18 cellular contexts compared by ENCODE assay signal in genomic region chr13:68428292-68428691, GRCh38.
"Had no signal": no experiment of that assay in that cellular context is flagged by ENCODE, and none has a peak within 500 bp of the region (broad histone marks: within the 10 kb centered on the region; RNA-seq: fewer than 3 reads in every experiment).

No MANE protein-coding gene starts in this region.

- H3K4me3 ChIP-seq: heart left ventricle, tibial artery, vagina had no signal

- H3K4me1 ChIP-seq: heart left ventricle, parathyroid adenoma, tibial artery, vagina had no signal

- FAIRE-seq: frontal cortex had no signal

- H3K36me3 ChIP-seq: heart left ventricle, tibial artery, vagina had no signal

- H3K27me3 ChIP-seq: heart left ventricle, tibial artery, vagina had no signal

- DNase-seq: activated CD4-positive, alpha-beta memory T cell treated with anti-CD3 and anti-CD28 coated beads for 36 hours; activated effector memory CD4-positive, alpha-beta T cell treated with Interleukin-2 at 50 U/mL for 16 hours; activated naive CD4-positive, alpha-beta T cell treated with anti-CD3 and anti-CD28 coated beads, Interleukin-2, amount 50 U/mL, for 16 hours; activated T-cell treated with anti-CD3 and anti-CD28 coated beads, Interleukin-2, amount 50 U/mL, for 4 hours; dermis blood vessel endothelial cell; effector memory CD8-positive, alpha-beta T cell; heart left ventricle; mammary epithelial cell; naive thymus-derived CD4-positive, alpha-beta T cell; stimulated activated CD4-positive, alpha-beta T cell treated with anti-CD3 and anti-CD28 coated beads, Interleukin-2, amount 100 ng/mL, for 48 hours; stimulated activated naive B cell treated with anti-CD40 and anti-IgM and Interleukin-4, amounts not matched to agents 10 μg/mL and 1 μg/mL and 100 μg/mL, for 72 hours; T-helper 1 cell; T1000; tibial artery had no signal

- H3K9me3 ChIP-seq: tibial artery, vagina had no signal

- H3K4me1 Mint-ChIP-seq: naive thymus-derived CD4-positive, alpha-beta T cell; stimulated activated naive B cell treated with anti-CD40 and anti-IgM and Interleukin-4, amounts not matched to agents 10 μg/mL and 1 μg/mL and 100 μg/mL, for 72 hours had no signal

- H2AFZ ChIP-seq: parathyroid adenoma had no signal

- H3K79me2 ChIP-seq: parathyroid adenoma had no signal

- H3K4me3 Mint-ChIP-seq: activated CD4-positive, alpha-beta memory T cell treated with anti-CD3 and anti-CD28 coated beads for 36 hours; activated T-cell treated with anti-CD3 and anti-CD28 coated beads, Interleukin-2, amount 50 U/mL, for 4 hours; effector memory CD8-positive, alpha-beta T cell; naive thymus-derived CD4-positive, alpha-beta T cell; stimulated activated naive B cell treated with anti-CD40 and anti-IgM and Interleukin-4, amounts not matched to agents 10 μg/mL and 1 μg/mL and 100 μg/mL, for 72 hours had no signal

- H3K36me3 Mint-ChIP-seq: activated CD4-positive, alpha-beta memory T cell treated with anti-CD3 and anti-CD28 coated beads for 36 hours; naive thymus-derived CD4-positive, alpha-beta T cell; stimulated activated naive B cell treated with anti-CD40 and anti-IgM and Interleukin-4, amounts not matched to agents 10 μg/mL and 1 μg/mL and 100 μg/mL, for 72 hours had no signal

- H3K27me3 Mint-ChIP-seq: activated CD4-positive, alpha-beta memory T cell treated with anti-CD3 and anti-CD28 coated beads for 36 hours; effector memory CD8-positive, alpha-beta T cell; naive thymus-derived CD4-positive, alpha-beta T cell; stimulated activated naive B cell treated with anti-CD40 and anti-IgM and Interleukin-4, amounts not matched to agents 10 μg/mL and 1 μg/mL and 100 μg/mL, for 72 hours had no signal

- H3K27ac Mint-ChIP-seq: activated CD4-positive, alpha-beta memory T cell treated with anti-CD3 and anti-CD28 coated beads for 36 hours; effector memory CD8-positive, alpha-beta T cell; naive thymus-derived CD4-positive, alpha-beta T cell; stimulated activated naive B cell treated with anti-CD40 and anti-IgM and Interleukin-4, amounts not matched to agents 10 μg/mL and 1 μg/mL and 100 μg/mL, for 72 hours had no signal

- H3K27ac ChIP-seq: epithelial cell of prostate, heart left ventricle, parathyroid adenoma, tibial artery, vagina had no signal
